In the genomic region with DNA sequence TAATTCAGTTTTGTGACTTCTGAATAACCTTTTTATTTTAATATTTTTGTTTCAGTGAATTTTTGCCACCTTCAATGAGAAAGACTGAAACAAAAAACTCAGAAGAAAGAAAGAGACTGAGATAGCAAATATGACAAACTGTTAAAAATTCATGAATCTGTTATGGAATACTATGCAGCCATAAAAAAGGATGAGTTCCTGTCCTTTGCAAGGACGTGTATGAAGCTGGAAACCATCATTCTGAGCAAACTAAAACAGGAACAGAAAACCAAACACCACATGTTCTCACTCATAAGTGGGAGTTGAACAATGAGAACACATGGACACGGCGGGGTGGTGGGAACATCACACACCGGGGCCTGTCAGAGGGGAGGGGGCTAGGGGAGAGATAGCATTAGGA, we compare ENCODE assay signal across 8 cellular contexts.
"Had no signal": no experiment of that assay in that cellular context is flagged by ENCODE, and none has a peak within 500 bp of the region (broad histone marks: within the 10 kb centered on the region; RNA-seq: fewer than 3 reads in every experiment).

No MANE protein-coding gene starts in this region.

- DNase-seq: IMR-90, KBM-7, KG1 had no signal

- FAIRE-seq: HepG2, HTR-8/SVneo had no signal

- H3K27me3 Mint-ChIP-seq: IgD-negative memory B cell had no signal

- H3K9me3 Mint-ChIP-seq: IgD-negative memory B cell had no signal

- H3K27ac ChIP-seq: HL-60, KMS-11 had no signal

- H3K4me1 Mint-ChIP-seq: IgD-negative memory B cell had no signal

- H3K4me3 Mint-ChIP-seq: IgD-negative memory B cell had no signal

- ATAC-seq: HepG2 had no signal

- H3K4me2 ChIP-seq: KMS-11 had no signal

- H3K9ac ChIP-seq: KMS-11 had no signal

- H3K36me3 Mint-ChIP-seq: IgD-negative memory B cell had no signal
